Comparison of ENCODE assay signal across 25 cellular contexts in genomic region chr5:134920848-134921575, GRCh38. TPM values are rescaled to one million over a fixed set of nuclear protein-coding genes. Genes with fewer than 3 reads are reported as not detected.
DNase-seq lines count a peak whose midpoint lies in the region; ATAC-seq lines count a peak whose summit lies in the region.
"Had no signal": no experiment of that assay in that cellular context is flagged by ENCODE, and none has a peak within 500 bp of the region (broad histone marks: within the 10 kb centered on the region; RNA-seq: fewer than 3 reads in every experiment).

No MANE protein-coding gene starts in this region.

- no peak overlapping the region for H3K4me3 Mint-ChIP-seq in activated CD8-positive, alpha-beta memory T cell treated with anti-CD3 and anti-CD28 coated beads, Interleukin-2, amount 10 ng/mL, durations not matched to agents 7 days and 5 days
- no peak overlapping the region for H3K4me3 Mint-ChIP-seq in activated naive CD8-positive, alpha-beta T cell treated with anti-CD3 and anti-CD28 coated beads, Interleukin-2, amount 50 U/mL, for 24 hours
- H3K4me3 Mint-ChIP-seq in stimulated activated effector memory CD8-positive, alpha-beta T cell treated with anti-CD3 and anti-CD28 coated beads, Interleukin-12 subunit alpha, Interleukin-12 subunit beta, amount 100 ng/mL, for 72 hours: no peak overlapping the region
- H3K4me3 Mint-ChIP-seq in T-cell: no peak overlapping the region
- H3K4me3 Mint-ChIP-seq: activated CD4-positive, alpha-beta T cell treated with anti-CD3 and anti-CD28 coated beads, Interleukin-2, amount 10 ng/mL, durations not matched to agents 7 days and 5 days; B cell; central memory CD8-positive, alpha-beta T cell; neural crest cell had no signal

- no peak for DNase-seq in activated CD8-positive, alpha-beta memory T cell treated with anti-CD3 and anti-CD28 coated beads, Interleukin-2, amount 10 ng/mL, durations not matched to agents 7 days and 5 days
- DNase-seq in activated CD8-positive, alpha-beta memory T cell treated with anti-CD3 and anti-CD28 coated beads, Interleukin-2, amount 50 U/mL, for 48 hours: no peak
- peak; percentile 59 for DNase-seq in NCI-H510A (lab: John Stamatoyannopoulos, UW)
- no peak for DNase-seq in activated naive CD8-positive, alpha-beta T cell treated with anti-CD3 and anti-CD28 coated beads, Interleukin-2, amount 50 U/mL, for 24 hours
- no peak for DNase-seq in stimulated activated effector memory CD8-positive, alpha-beta T cell treated with anti-CD3 and anti-CD28 coated beads, Interleukin-12 subunit alpha, Interleukin-12 subunit beta, amount 100 ng/mL, for 72 hours (ENCODE audit: low spot score in 2 of 2)
- no peak for DNase-seq in KBM-7
- no peak for DNase-seq in T-cell
- no peak for DNase-seq in stimulated activated CD4-positive, alpha-beta T cell treated with anti-CD3 and anti-CD28 coated beads, Interleukin-12 subunit alpha, Interleukin-12 subunit beta, amount 100 ng/mL, for 4 hours
- DNase-seq: activated CD4-positive, alpha-beta T cell treated with anti-CD3 and anti-CD28 coated beads, Interleukin-2, amount 10 ng/mL, durations not matched to agents 7 days and 5 days; activated CD8-positive, alpha-beta memory T cell treated with anti-CD3 and anti-CD28 coated beads, Interleukin-2, amount 50 U/mL, for 4 hours; activated gamma-delta T cell; DMS 273 treated with DMSO at 0.1 percent for 48 hours; Karpas-422; NCI-H1417 treated with DMSO at 0.1 percent for 48 hours; NCI-H2081 treated with DMSO at 0.1 percent for 48 hours; NCI-H345; NCI-H748 treated with DMSO at 0.1 percent for 48 hours; right cardiac atrium; SHP77 treated with DMSO at 0.1 percent for 48 hours; stimulated activated CD4-positive, alpha-beta T cell treated with anti-CD3 and anti-CD28 coated beads, Interleukin-2, amount 100 ng/mL, for 24 hours; T-helper 9 cell; WERI-Rb-1 had no signal

- no peaks in the 10 kb centered on the region for H3K27me3 Mint-ChIP-seq in activated CD8-positive, alpha-beta memory T cell treated with anti-CD3 and anti-CD28 coated beads, Interleukin-2, amount 10 ng/mL, durations not matched to agents 7 days and 5 days
- H3K27me3 Mint-ChIP-seq in activated naive CD8-positive, alpha-beta T cell treated with anti-CD3 and anti-CD28 coated beads, Interleukin-2, amount 50 U/mL, for 24 hours: no peaks in the 10 kb centered on the region
- H3K27me3 Mint-ChIP-seq in T-cell: no peaks in the 10 kb centered on the region
- H3K27me3 Mint-ChIP-seq: activated CD4-positive, alpha-beta T cell treated with anti-CD3 and anti-CD28 coated beads, Interleukin-2, amount 10 ng/mL, durations not matched to agents 7 days and 5 days; B cell; central memory CD8-positive, alpha-beta T cell had no signal

- peaks cover 21% of the 10 kb centered on the region for H3K4me1 Mint-ChIP-seq in activated CD8-positive, alpha-beta memory T cell treated with anti-CD3 and anti-CD28 coated beads, Interleukin-2, amount 10 ng/mL, durations not matched to agents 7 days and 5 days
- peaks cover 25% of the 10 kb centered on the region for H3K4me1 Mint-ChIP-seq in activated naive CD8-positive, alpha-beta T cell treated with anti-CD3 and anti-CD28 coated beads, Interleukin-2, amount 50 U/mL, for 24 hours
- peaks cover 24% of the 10 kb centered on the region for H3K4me1 Mint-ChIP-seq in stimulated activated effector memory CD8-positive, alpha-beta T cell treated with anti-CD3 and anti-CD28 coated beads, Interleukin-12 subunit alpha, Interleukin-12 subunit beta, amount 100 ng/mL, for 72 hours
- H3K4me1 Mint-ChIP-seq in T-cell: peaks cover 6 to 14% (median 12%) of the 10 kb centered on the region in 3 donors
- H3K4me1 Mint-ChIP-seq: B cell; central memory CD8-positive, alpha-beta T cell; neural crest cell had no signal

- in situ Hi-C loops in KBM-7 (cut with MboI; ENCODE audit: low pct_unique_long_range_greater_than_20kb, low sequenced_read_pairs): no loop called here

- H3K27ac Mint-ChIP-seq in activated CD8-positive, alpha-beta memory T cell treated with anti-CD3 and anti-CD28 coated beads, Interleukin-2, amount 10 ng/mL, durations not matched to agents 7 days and 5 days: peak overlapping the region; percentile 39
- H3K27ac Mint-ChIP-seq in activated naive CD8-positive, alpha-beta T cell treated with anti-CD3 and anti-CD28 coated beads, Interleukin-2, amount 50 U/mL, for 24 hours: peak overlapping the region; percentile 76
- peak overlapping the region; percentile 84 for H3K27ac Mint-ChIP-seq in stimulated activated effector memory CD8-positive, alpha-beta T cell treated with anti-CD3 and anti-CD28 coated beads, Interleukin-12 subunit alpha, Interleukin-12 subunit beta, amount 100 ng/mL, for 72 hours
- H3K27ac Mint-ChIP-seq in T-cell: no peak overlapping the region
- H3K27ac Mint-ChIP-seq: activated CD4-positive, alpha-beta T cell treated with anti-CD3 and anti-CD28 coated beads, Interleukin-2, amount 10 ng/mL, durations not matched to agents 7 days and 5 days; B cell had no signal

- peaks cover 15% of the 10 kb centered on the region for H3K36me3 Mint-ChIP-seq in activated CD8-positive, alpha-beta memory T cell treated with anti-CD3 and anti-CD28 coated beads, Interleukin-2, amount 10 ng/mL, durations not matched to agents 7 days and 5 days
- peaks cover 21% of the 10 kb centered on the region for H3K36me3 Mint-ChIP-seq in activated naive CD8-positive, alpha-beta T cell treated with anti-CD3 and anti-CD28 coated beads, Interleukin-2, amount 50 U/mL, for 24 hours (ENCODE audit: low read depth)
- peaks cover 23% of the 10 kb centered on the region for H3K36me3 Mint-ChIP-seq in stimulated activated effector memory CD8-positive, alpha-beta T cell treated with anti-CD3 and anti-CD28 coated beads, Interleukin-12 subunit alpha, Interleukin-12 subunit beta, amount 100 ng/mL, for 72 hours
- H3K36me3 Mint-ChIP-seq in T-cell: peaks cover 35% of the 10 kb centered on the region

- POLR2A ChIA-PET in T-cell (lab: Charles Lee): interaction anchor here in 1 of 2 donors (0.6 kb wide), 1 partner anchor 9 kb away, joined by 3 read pairs; no protein-coding TSS in a partner anchor

- H3K9me3 Mint-ChIP-seq in activated CD8-positive, alpha-beta memory T cell treated with anti-CD3 and anti-CD28 coated beads, Interleukin-2, amount 10 ng/mL, durations not matched to agents 7 days and 5 days (ENCODE audit: low read depth): no peaks in the 10 kb centered on the region
- no peaks in the 10 kb centered on the region for H3K9me3 Mint-ChIP-seq in activated naive CD8-positive, alpha-beta T cell treated with anti-CD3 and anti-CD28 coated beads, Interleukin-2, amount 50 U/mL, for 24 hours
- no peaks in the 10 kb centered on the region for H3K9me3 Mint-ChIP-seq in stimulated activated effector memory CD8-positive, alpha-beta T cell treated with anti-CD3 and anti-CD28 coated beads, Interleukin-12 subunit alpha, Interleukin-12 subunit beta, amount 100 ng/mL, for 72 hours
- H3K9me3 Mint-ChIP-seq in T-cell: no peaks in the 10 kb centered on the region
- H3K9me3 Mint-ChIP-seq: activated CD4-positive, alpha-beta T cell treated with anti-CD3 and anti-CD28 coated beads, Interleukin-2, amount 10 ng/mL, durations not matched to agents 7 days and 5 days; central memory CD8-positive, alpha-beta T cell; neural crest cell had no signal

- no peak for ATAC-seq in activated CD8-positive, alpha-beta memory T cell treated with anti-CD3 and anti-CD28 coated beads, Interleukin-2, amount 10 ng/mL, durations not matched to agents 7 days and 5 days
- no peak for ATAC-seq in activated naive CD8-positive, alpha-beta T cell treated with anti-CD3 and anti-CD28 coated beads, Interleukin-2, amount 50 U/mL, for 24 hours
- no peak for ATAC-seq in stimulated activated effector memory CD8-positive, alpha-beta T cell treated with anti-CD3 and anti-CD28 coated beads, Interleukin-12 subunit alpha, Interleukin-12 subunit beta, amount 100 ng/mL, for 72 hours
- ATAC-seq in T-cell (replicated peaks in 1 of 4): no peak
- ATAC-seq: right cardiac atrium had no signal

- CTCF ChIA-PET in activated CD8-positive, alpha-beta memory T cell treated with anti-CD3 and anti-CD28 coated beads, Interleukin-2, amount 10 ng/mL, durations not matched to agents 7 days and 5 days (lab: Charles Lee): interaction anchor here (5.0 kb wide), 1 partner anchor 15 kb away, joined by 24 read pairs; the partner anchor contains the start of gene PCBD2
- CTCF ChIA-PET in T-cell (lab: Charles Lee): interaction anchor here in 1 of 2 donors (1.1 kb wide), 1 partner anchor 104 kb away, joined by 3 read pairs; no protein-coding TSS in a partner anchor

RNA-seq across cellular contexts. Expression of gene PCBD2, which starts 16.1 kb away (rescaled TPM):
- 10 to 100 TPM; 13.4 to 13.7 TPM for total RNA-seq in activated CD8-positive, alpha-beta memory T cell treated with anti-CD3 and anti-CD28 coated beads, Interleukin-2, amount 10 ng/mL, durations not matched to agents 7 days and 5 days
- total RNA-seq in T-cell: 10 to 100 TPM in 4 of 5 donors, 1 to 10 TPM in 1; 9.2 to 15.3 (median 11.8) TPM

RNA-seq across cellular contexts. Expression of gene CATSPER3, which starts 46.7 kb away (rescaled TPM):
- under 1 TPM; 0.61 to 0.82 TPM for total RNA-seq in activated CD8-positive, alpha-beta memory T cell treated with anti-CD3 and anti-CD28 coated beads, Interleukin-2, amount 10 ng/mL, durations not matched to agents 7 days and 5 days
- 1 to 10 TPM in 1 of 5 donors, under 1 TPM in 2, not detected in 2; 0.44 to 1.1 (median 0.93) TPM for total RNA-seq in T-cell

RNA-seq across cellular contexts. Expression of gene TXNDC15, which starts 46.8 kb away (rescaled TPM):
- total RNA-seq in activated CD8-positive, alpha-beta memory T cell treated with anti-CD3 and anti-CD28 coated beads, Interleukin-2, amount 10 ng/mL, durations not matched to agents 7 days and 5 days: 10 to 100 TPM; 50.0 to 56.8 TPM
- total RNA-seq in T-cell: 10 to 100 TPM; 25.5 to 49.1 (median 38.4) TPM

Comparison
In these comparisons a context has a peak if more than half of its experiments do, and no peak if none do; other contexts are left out.
1. H3K27ac Mint-ChIP-seq: peak in activated CD8-positive, alpha-beta memory T cell treated with anti-CD3 and anti-CD28 coated beads, Interleukin-2, amount 10 ng/mL, durations not matched to agents 7 days and 5 days (single experiment), activated naive CD8-positive, alpha-beta T cell treated with anti-CD3 and anti-CD28 coated beads, Interleukin-2, amount 50 U/mL, for 24 hours (single experiment) and stimulated activated effector memory CD8-positive, alpha-beta T cell treated with anti-CD3 and anti-CD28 coated beads, Interleukin-12 subunit alpha, Interleukin-12 subunit beta, amount 100 ng/mL, for 72 hours (single experiment); none in T-cell (0 of 2).